ENCODE assay signal across 8 cellular contexts in genomic region chr1:64235910-64236309, GRCh38. TPM values are rescaled to one million over a fixed set of nuclear protein-coding genes. Genes with fewer than 3 reads are reported as not detected.
"Had no signal": no experiment of that assay in that cellular context is flagged by ENCODE, and none has a peak within 500 bp of the region (broad histone marks: within the 10 kb centered on the region; RNA-seq: fewer than 3 reads in every experiment).

No MANE protein-coding gene starts in this region.

- H3K9me3 ChIP-seq: HAP-1 had no signal

- H3K27ac ChIP-seq: GM23248 had no signal

- H3K9ac ChIP-seq: GM23248 had no signal

- ATAC-seq: HCT116 had no signal

- H3K4me3 ChIP-seq: GM23248, HAP-1 had no signal

- H3K4me1 ChIP-seq: HAP-1 had no signal

- H3K36me3 ChIP-seq: HAP-1 had no signal

- DNase-seq: GM23248, GOT3, H7, IMR-90, KBM-7 had no signal

RNA-seq across cellular contexts. Expression of gene UBE2U, which starts 32.5 kb away (rescaled TPM):
- total RNA-seq: GM23248, H7, HT-29, IMR-90 had no signal
